Comparison of ENCODE assay signal across 16 cellular contexts in the genomic region with DNA sequence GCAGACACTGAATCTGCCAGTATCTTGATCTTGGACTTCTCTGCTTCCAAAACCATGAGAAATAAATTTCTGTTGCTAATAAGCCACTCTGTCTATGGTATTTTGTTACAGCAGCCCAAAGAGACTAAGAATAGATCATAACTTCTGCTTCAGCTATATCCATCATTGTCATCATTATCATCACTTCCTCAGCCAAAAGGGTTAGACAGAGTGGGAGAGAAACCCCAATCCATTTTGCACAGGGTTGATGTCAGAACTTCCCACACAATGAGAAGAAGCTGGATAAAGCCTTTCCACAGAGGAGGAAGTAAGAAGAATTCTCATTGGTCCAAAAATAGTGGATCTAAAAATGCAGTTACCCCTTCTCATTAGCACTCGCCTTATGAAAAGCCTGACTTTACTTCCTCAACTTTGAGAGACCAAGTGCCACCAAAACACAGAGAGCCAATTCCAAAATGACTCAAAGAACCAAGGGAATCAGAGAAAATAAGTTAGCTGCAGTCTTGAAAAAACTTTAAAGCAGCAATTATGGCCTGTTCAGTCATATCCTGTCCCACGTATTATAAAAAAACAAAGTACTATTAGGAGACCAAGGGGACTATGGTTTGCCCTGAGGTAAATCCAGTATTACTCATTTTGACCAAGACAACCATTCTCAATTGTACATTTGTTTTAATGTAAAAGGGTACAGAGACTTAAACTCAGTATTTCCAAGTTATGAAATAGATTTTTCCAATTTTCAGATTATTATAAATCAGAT.
"Had no signal": no experiment of that assay in that cellular context is flagged by ENCODE, and none has a peak within 500 bp of the region (broad histone marks: within the 10 kb centered on the region; RNA-seq: fewer than 3 reads in every experiment).

No MANE protein-coding gene starts in this region.

- H3K36me3 ChIP-seq: heart right ventricle, left lung, sigmoid colon, thoracic aorta had no signal

- H3K27ac Mint-ChIP-seq: endodermal cell; nephron progenitor cell; stimulated activated naive CD8-positive, alpha-beta T cell treated with anti-CD3 and anti-CD28 coated beads, Interleukin-15, amount 100 ng/mL, for 72 hours; T-helper 1 cell treated with Interleukin-12 subunit alpha and Interleukin-12 subunit beta and Interleukin-4 antibody, amounts not matched to agents 30 μg/mL and 1 μg/mL, for 36 hours had no signal

- H3K4me3 ChIP-seq: heart right ventricle, left lung, sigmoid colon, thoracic aorta had no signal

- H3K4me3 Mint-ChIP-seq: endodermal cell; nephron progenitor cell; stimulated activated naive CD8-positive, alpha-beta T cell treated with anti-CD3 and anti-CD28 coated beads, Interleukin-15, amount 100 ng/mL, for 72 hours; T-helper 1 cell treated with Interleukin-12 subunit alpha and Interleukin-12 subunit beta and Interleukin-4 antibody, amounts not matched to agents 30 μg/mL and 1 μg/mL, for 36 hours had no signal

- H3K4me1 ChIP-seq: heart right ventricle, left lung, sigmoid colon had no signal

- H3K4me1 Mint-ChIP-seq: endodermal cell; stimulated activated naive CD8-positive, alpha-beta T cell treated with anti-CD3 and anti-CD28 coated beads, Interleukin-15, amount 100 ng/mL, for 72 hours had no signal

- H3K27me3 ChIP-seq: left lung, sigmoid colon had no signal

- DNase-seq: activated CD4-positive, alpha-beta T cell treated with anti-CD3 and anti-CD28 coated beads, Interleukin-2, amount 50 U/mL, for 1 hour; activated CD4-positive, CD25-positive, alpha-beta regulatory T cell; activated naive CD4-positive, alpha-beta T cell treated with anti-CD3 and anti-CD28 coated beads, Interleukin-2, amount 50 U/mL, for 16 hours; amygdala; endodermal cell; erythroblast; heart right ventricle; left lung; mesendoderm; nephron progenitor cell; sigmoid colon; stimulated activated CD4-positive, alpha-beta T cell treated with anti-CD3 and anti-CD28 coated beads, Interleukin-15, amount 100 ng/mL, for 24 hours; stimulated activated CD4-positive, alpha-beta T cell treated with anti-CD3 and anti-CD28 coated beads, Interleukin-4, amount 100 ng/mL, for 24 hours; stimulated activated naive CD8-positive, alpha-beta T cell treated with anti-CD3 and anti-CD28 coated beads, Interleukin-15, amount 100 ng/mL, for 72 hours had no signal

- H3K27me3 Mint-ChIP-seq: stimulated activated naive CD8-positive, alpha-beta T cell treated with anti-CD3 and anti-CD28 coated beads, Interleukin-15, amount 100 ng/mL, for 72 hours had no signal

- H3K27ac ChIP-seq: heart right ventricle, left lung, sigmoid colon, thoracic aorta had no signal

- ATAC-seq: heart right ventricle; left lung; stimulated activated naive CD8-positive, alpha-beta T cell treated with anti-CD3 and anti-CD28 coated beads, Interleukin-15, amount 100 ng/mL, for 72 hours had no signal
